2 cellular contexts compared by ENCODE assay signal in genomic region chr2:142869065-142869460, GRCh38. TPM values are rescaled to one million over a fixed set of nuclear protein-coding genes. Genes with fewer than 3 reads are reported as not detected.
"Had no signal": no experiment of that assay in that cellular context is flagged by ENCODE, and none has a peak within 500 bp of the region (broad histone marks: within the 10 kb centered on the region; RNA-seq: fewer than 3 reads in every experiment).

No MANE protein-coding gene starts in this region.

RNA-seq across cellular contexts. Expression of gene KYNU, which starts 8.4 kb away (rescaled TPM):
- total RNA-seq: activated CD8-positive, alpha-beta T cell treated with anti-CD3 and anti-CD28 coated beads, Interleukin-2, amount 10 ng/mL, durations not matched to agents 7 days and 5 days; SJSA1 had no signal
